Comparison of ENCODE assay signal across 29 cellular contexts in genomic region chr5:83742089-83742488, GRCh38. TPM values are rescaled to one million over a fixed set of nuclear protein-coding genes. Genes with fewer than 3 reads are reported as not detected.
"Had no signal": no experiment of that assay in that cellular context is flagged by ENCODE, and none has a peak within 500 bp of the region (broad histone marks: within the 10 kb centered on the region; RNA-seq: fewer than 3 reads in every experiment).

No MANE protein-coding gene starts in this region.

- H3K4me3 ChIP-seq: lower lobe of right lung, pancreas, prostate gland, skin epidermis, stomach, testis, thyroid gland, transverse colon, upper lobe of left lung, vagina had no signal

- H3K36me3 ChIP-seq: lower lobe of right lung, pancreas, prostate gland, stomach, thyroid gland, transverse colon, upper lobe of left lung, vagina had no signal

- ATAC-seq: left ventricle myocardium superior; lower lobe of right lung; naive thymus-derived CD4-positive, alpha-beta T cell; natural killer cell treated with Interleukin-12 subunit alpha and Interleukin-12 subunit beta and Interleukin-15 and Interleukin-18, amount 100 ng/mL, for 72 hours; pancreas; right cardiac atrium; sciatic nerve; stimulated activated naive B cell treated with anti-CD40 and anti-IgM and Interleukin-4, amounts not matched to agents 10 μg/mL and 1 μg/mL and 100 μg/mL, for 72 hours; stimulated activated naive CD8-positive, alpha-beta T cell treated with anti-CD3 and anti-CD28 coated beads, Interleukin-15, Interleukin-2, amounts not matched to agents 100 U/mL and 50 U/mL, for 24 hours had no signal

- DNase-seq: hypothalamus; immature natural killer cell; kidney; left ventricle myocardium superior; lower lobe of right lung; mammary epithelial cell; mesenchymal stem cell; naive thymus-derived CD4-positive, alpha-beta T cell; nucleus accumbens; pancreas; posterior cingulate gyrus; retina; right cardiac atrium; stimulated activated CD4-positive, alpha-beta T cell treated with anti-CD3 and anti-CD28 coated beads, Interleukin-12 subunit alpha, Interleukin-12 subunit beta, amount 100 ng/mL, for 4 hours; stimulated activated CD4-positive, alpha-beta T cell treated with anti-CD3 and anti-CD28 coated beads, Interleukin-15, amount 100 ng/mL, for 24 hours; stimulated activated CD4-positive, alpha-beta T cell treated with anti-CD3 and anti-CD28 coated beads, Interleukin-2, amount 100 ng/mL, for 24 hours; stimulated activated CD4-positive, alpha-beta T cell treated with anti-CD3 and anti-CD28 coated beads, Interleukin-4, amount 100 ng/mL, for 1 hour; stimulated activated naive B cell treated with anti-CD40 and anti-IgM and Interleukin-4, amounts not matched to agents 10 μg/mL and 1 μg/mL and 100 μg/mL, for 72 hours; stimulated activated naive CD8-positive, alpha-beta T cell treated with anti-CD3 and anti-CD28 coated beads, Interleukin-15, Interleukin-2, amounts not matched to agents 100 U/mL and 50 U/mL, for 24 hours; stomach; testis; thyroid gland; transverse colon; upper lobe of left lung had no signal

- H3K4me1 ChIP-seq: lower lobe of right lung, pancreas, prostate gland, stomach, testis, thyroid gland, upper lobe of left lung, vagina had no signal

- H3K27ac ChIP-seq: lower lobe of right lung, pancreas, prostate gland, skin epidermis, stomach, testis, thyroid gland, upper lobe of left lung, vagina had no signal

- H3K27me3 ChIP-seq: pancreas, stomach, testis, thyroid gland, transverse colon, upper lobe of left lung, vagina had no signal

RNA-seq across cellular contexts. Expression of gene HAPLN1, which starts 21.4 kb away (rescaled TPM):
- total RNA-seq: naive thymus-derived CD4-positive, alpha-beta T cell; natural killer cell treated with Interleukin-12 subunit alpha and Interleukin-12 subunit beta and Interleukin-15 and Interleukin-18, amount 100 ng/mL, for 72 hours; pancreas; sciatic nerve; testis; thyroid gland; vagina had no signal
- polyA plus RNA-seq: immature natural killer cell; mammary epithelial cell; naive thymus-derived CD4-positive, alpha-beta T cell had no signal
